15 cellular contexts compared by ENCODE assay signal in genomic region chr17:50672831-50673551, GRCh38. TPM values are rescaled to one million over a fixed set of nuclear protein-coding genes. Genes with fewer than 3 reads are reported as not detected.
DNase-seq lines count a peak whose midpoint lies in the region; ATAC-seq and TF ChIP-seq lines count a peak whose summit lies in the region.
"Had no signal": no experiment of that assay in that cellular context is flagged by ENCODE, and none has a peak within 500 bp of the region (broad histone marks: within the 10 kb centered on the region; RNA-seq: fewer than 3 reads in every experiment).

No MANE protein-coding gene starts in this region.

- H3K27me3 ChIP-seq in liver (ENCODE audit: control insufficient read depth in 4 of 4, insufficient read depth in 4 of 4, low read length in 3 of 4), result no peaks in the 10 kb centered on the region
- no peaks in the 10 kb centered on the region for H3K27me3 ChIP-seq in upper lobe of right lung
- H3K27me3 ChIP-seq: esophagus muscularis mucosa, Peyer's patch had no signal

- H3K27ac ChIP-seq in liver (ENCODE audit: low read depth in 1 of 2, low read length in 2 of 2), result peak overlapping the region; percentile 72 to 80
- no peak overlapping the region for H3K27ac ChIP-seq in upper lobe of right lung
- H3K27ac ChIP-seq: 22Rv1, esophagus muscularis mucosa, Peyer's patch had no signal

- no peak overlapping the region for H3K9ac ChIP-seq in liver (ENCODE audit: low read depth in 1 of 2, low read length in 2 of 2)

- peak; percentile 36 for ATAC-seq in upper lobe of right lung
- no peak for ATAC-seq in GM19455 (IDR thresholded peaks at IDR 0.05; ENCODE audit: unreplicated experiment)

- H3K9me3 ChIP-seq in liver (ENCODE audit: control insufficient read depth in 4 of 4, low read length in 3 of 4) (no peaks in the 10 kb centered on the region), upper lobe of right lung (no peaks in the 10 kb centered on the region)
- H3K9me3 ChIP-seq: esophagus muscularis mucosa, Peyer's patch had no signal

- intact Hi-C loops in upper lobe of right lung (cut with DNase I), result no loop called here

- TF ChIP-seq CTCF in epithelial cell of esophagus (IDR thresholded peaks at IDR 0.05; ENCODE audit: insufficient read depth, low read depth, low read length, missing control alignments) (no peak), liver (IDR thresholded peaks at IDR 0.05; ENCODE audit: low read depth, low read length, missing input control) (no peak), upper lobe of right lung (IDR thresholded peaks at IDR 0.05) (no peak)

- H3K4me1 ChIP-seq in liver (ENCODE audit: control insufficient read depth in 4 of 4, insufficient read depth in 4 of 4, low read length in 3 of 4) (peaks cover 12 to 41% (median 27%) of the 10 kb centered on the region in 4 donors), upper lobe of right lung (peaks cover 5% of the 10 kb centered on the region)
- H3K4me1 ChIP-seq: esophagus muscularis mucosa had no signal

- peaks cover 0 to 16% (median 9%) of the 10 kb centered on the region in 4 donors for H3K36me3 ChIP-seq in liver (ENCODE audit: control insufficient read depth in 4 of 4, insufficient read depth in 3 of 4, low read depth in 1 of 4, low read length in 3 of 4)
- H3K36me3 ChIP-seq in upper lobe of right lung, result no peaks in the 10 kb centered on the region
- H3K36me3 ChIP-seq: esophagus muscularis mucosa had no signal

- H3K4me3 ChIP-seq in epithelial cell of esophagus (ENCODE audit: low read length) (no peak overlapping the region), liver (ENCODE audit: low read depth in 1 of 3, low read length in 3 of 3) (no peak overlapping the region), upper lobe of right lung (no peak overlapping the region)
- H3K4me3 ChIP-seq: esophagus muscularis mucosa, Peyer's patch had no signal

- peak; percentile 51 for DNase-seq in activated effector memory CD4-positive, alpha-beta T cell treated with anti-CD3 and anti-CD28 coated beads, Interleukin-2, amount 50 U/mL, for 16 hours
- DNase-seq in activated effector memory CD4-positive, alpha-beta T cell treated with Interleukin-2 at 50 U/mL for 16 hours, result no peak
- DNase-seq in epithelial cell of esophagus (ENCODE audit: low read depth), result peak; percentile 66
- peak; percentile 58 for DNase-seq in upper lobe of right lung
- DNase-seq in ecto neural progenitor cell (ENCODE audit: low spot score), result no peak
- no peak for DNase-seq in stimulated activated naive CD4-positive, alpha-beta T cell (lab: John Stamatoyannopoulos, UW)
- DNase-seq: GOT3, MV-4-11, NCI-H774, Peyer's patch had no signal

- 89% methylated on average over 20 of the region's 20 CpGs for WGBS in liver

- no peak for TF ChIP-seq RAD21 in liver (IDR thresholded peaks at IDR 0.05)

TF ChIP-seq in liver, 16 proteins besides CTCF, POLR2A, EP300 and RAD21:
- TF ChIP-seq NR2F2 (IDR thresholded peaks at IDR 0.05) (no peak), TAF1 (conservative IDR thresholded peaks at IDR 0.05) (no peak), RXRA (IDR thresholded peaks at IDR 0.05) (no peak), GABPA (IDR thresholded peaks at IDR 0.05 in 1 of 2, conservative IDR thresholded peaks at IDR 0.05 in 1 of 2) (no peak), JUND (IDR thresholded peaks at IDR 0.05) (no peak), FOXA1 (IDR thresholded peaks at IDR 0.05) (no peak), FOXA2 (IDR thresholded peaks at IDR 0.05) (no peak), EGR1 (IDR thresholded peaks at IDR 0.05; ENCODE audit: low read depth in 2 of 2) (no peak), HNF4G (IDR thresholded peaks at IDR 0.05) (no peak), HNF4A (conservative IDR thresholded peaks at IDR 0.05) (no peak), YY1 (IDR thresholded peaks at IDR 0.05) (no peak), ZBTB33 (IDR thresholded peaks at IDR 0.05) (no peak), SP1 (IDR thresholded peaks at IDR 0.05) (no peak), ATF3 (IDR thresholded peaks at IDR 0.05) (no peak)

RNA-seq across cellular contexts. Expression of gene ANKRD40, which starts 34.7 kb away (rescaled TPM):
- 10 to 100 TPM; 10.1 to 15.1 TPM for total RNA-seq in liver
- 1 to 10 TPM; 6.2 to 9.3 TPM for polyA plus RNA-seq in liver
- 57.7 TPM for total RNA-seq in upper lobe of right lung

RNA-seq across cellular contexts. Expression of gene ABCC3, which starts 38.3 kb away (rescaled TPM):
- total RNA-seq in liver, result 100 to 1,000 TPM in 1 of 2 donors, 10 to 100 TPM in 1; 10.5 to 197 TPM
- 10 to 100 TPM; 66.7 to 94.3 TPM for polyA plus RNA-seq in liver
- total RNA-seq in upper lobe of right lung, result 65.4 TPM
- total RNA-seq: activated CD8-positive, alpha-beta memory T cell treated with anti-CD3 and anti-CD28 coated beads for 36 hours had no signal

RNA-seq across cellular contexts. Expression of gene LUC7L3, which starts 46.4 kb away (rescaled TPM):
- total RNA-seq in liver, result 10 to 100 TPM; 26.0 to 26.5 TPM
- 100 to 1,000 TPM in 1 of 2 donors, 10 to 100 TPM in 1; 15.5 to 126 TPM for polyA plus RNA-seq in liver
- total RNA-seq in upper lobe of right lung, result 105 TPM

Comparison
In these comparisons a context has a peak if more than half of its experiments do, and no peak if none do; other contexts are left out.
1. DNase-seq: peak in activated effector memory CD4-positive, alpha-beta T cell treated with anti-CD3 and anti-CD28 coated beads, Interleukin-2, amount 50 U/mL, for 16 hours (single experiment), epithelial cell of esophagus (single experiment) and upper lobe of right lung (single experiment); none in activated effector memory CD4-positive, alpha-beta T cell treated with Interleukin-2 at 50 U/mL for 16 hours (single experiment), ecto neural progenitor cell (single experiment) and stimulated activated naive CD4-positive, alpha-beta T cell (0 of 6).